12 cellular contexts compared by ENCODE assay signal in the genomic region with DNA sequence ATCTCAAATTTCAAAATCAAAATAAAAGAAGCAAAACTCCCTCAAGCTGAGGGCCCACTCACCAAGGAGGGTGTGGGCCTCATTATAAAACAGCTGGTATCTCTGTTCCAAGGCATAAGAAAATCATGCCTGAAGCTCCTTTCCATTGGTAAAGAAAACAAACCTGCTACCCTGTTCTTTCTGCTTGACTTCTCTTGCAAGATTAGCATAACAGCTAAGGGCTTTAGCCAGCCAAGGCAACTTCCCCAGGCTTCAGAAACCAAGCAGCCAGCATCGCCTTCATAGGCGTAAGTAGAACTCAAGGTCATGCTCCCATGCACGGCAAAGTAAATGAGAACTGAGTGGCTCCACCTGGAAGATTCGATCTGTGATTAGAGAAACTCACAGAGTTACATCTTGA. TPM values are rescaled to one million over a fixed set of nuclear protein-coding genes. Genes with fewer than 3 reads are reported as not detected.
DNase-seq lines count a peak whose midpoint lies in the region; ATAC-seq and TF ChIP-seq lines count a peak whose summit lies in the region.
"Had no signal": no experiment of that assay in that cellular context is flagged by ENCODE, and none has a peak within 500 bp of the region (broad histone marks: within the 10 kb centered on the region; RNA-seq: fewer than 3 reads in every experiment).

No MANE protein-coding gene starts in this region.

- H3K27me3 ChIP-seq in left ventricle myocardium inferior (ENCODE audit: low read depth) (no peaks in the 10 kb centered on the region), right atrium auricular region (no peaks in the 10 kb centered on the region), aorta (ENCODE audit: control insufficient read depth in 1 of 2, insufficient read depth in 2 of 2, low read length in 1 of 2) (no peaks in the 10 kb centered on the region), suprapubic skin (no peaks in the 10 kb centered on the region)

- WGBS in aorta, 2 donors, result 83 to 85% methylated on average over 4 of the region's 4 CpGs
- 75% methylated on average over 4 of the region's 4 CpGs for WGBS in suprapubic skin

- no peak for TF ChIP-seq EP300 in suprapubic skin (IDR thresholded peaks at IDR 0.05)

- ATAC-seq in aorta (ENCODE audit: low FRiP score) (no peak), GM18909 (IDR thresholded peaks at IDR 0.05; ENCODE audit: poor library complexity, unreplicated experiment) (no peak)

- H3K9me3 ChIP-seq in left ventricle myocardium inferior (replicated peaks), result no peaks in the 10 kb centered on the region
- H3K9me3 ChIP-seq in right atrium auricular region, result no peaks in the 10 kb centered on the region
- no peaks in the 10 kb centered on the region for H3K9me3 ChIP-seq in aorta (ENCODE audit: control insufficient read depth, low read length)
- H3K9me3 ChIP-seq in suprapubic skin, result no peaks in the 10 kb centered on the region
- H3K9me3 ChIP-seq: thoracic aorta had no signal

- no peak overlapping the region for H3K4me3 ChIP-seq in left ventricle myocardium inferior
- H3K4me3 ChIP-seq in right atrium auricular region, result no peak overlapping the region
- H3K4me3 ChIP-seq in aorta (ENCODE audit: low read length in 2 of 2), result no peak overlapping the region
- no peak overlapping the region for H3K4me3 ChIP-seq in suprapubic skin
- H3K4me3 ChIP-seq: thoracic aorta had no signal

- intact Hi-C loops in left ventricle myocardium inferior (cut with micrococcal nuclease), result no loop called here
- intact Hi-C loops in aorta (cut with DNase I), result no loop called here

- DNase-seq in left ventricle myocardium inferior, result no peak
- DNase-seq in right atrium auricular region (ENCODE audit: low spot score), result no peak
- peak; percentile 44 for DNase-seq in NCI-H69 (lab: John Stamatoyannopoulos, UW)
- DNase-seq in iris pigment epithelial cell (ENCODE audit: low read depth), result peak; percentile 20
- no peak for DNase-seq in aorta
- DNase-seq in activated CD4-positive, CD25-positive, alpha-beta regulatory T cell (lab: John Stamatoyannopoulos, UW), result no peak
- DNase-seq in suprapubic skin (ENCODE audit: low spot score in 2 of 2), result no peak
- DNase-seq: MV-4-11, NCI-H524 treated with DMSO at 0.1 percent for 48 hours had no signal

- TF ChIP-seq POLR2A in suprapubic skin (IDR thresholded peaks at IDR 0.05), result no peak

- H3K36me3 ChIP-seq in left ventricle myocardium inferior (no peaks in the 10 kb centered on the region), right atrium auricular region (no peaks in the 10 kb centered on the region), aorta (ENCODE audit: control insufficient read depth in 1 of 2, insufficient read depth in 2 of 2, low read length in 1 of 2) (no peaks in the 10 kb centered on the region), suprapubic skin (no peaks in the 10 kb centered on the region)
- H3K36me3 ChIP-seq: thoracic aorta had no signal

- peak overlapping the region; percentile 16 for H3K27ac ChIP-seq in left ventricle myocardium inferior (replicated peaks)
- H3K27ac ChIP-seq in right atrium auricular region, result no peak overlapping the region
- H3K27ac ChIP-seq in aorta (ENCODE audit: low read depth in 1 of 2, low read length in 2 of 2), result no peak overlapping the region
- H3K27ac ChIP-seq in suprapubic skin, result no peak overlapping the region
- H3K27ac ChIP-seq: thoracic aorta, VCaP had no signal

- no peak for TF ChIP-seq CTCF in left ventricle myocardium inferior (IDR thresholded peaks at IDR 0.05; ENCODE audit: borderline replicate concordance)
- no peak for TF ChIP-seq CTCF in right atrium auricular region (IDR thresholded peaks at IDR 0.05)
- no peak for TF ChIP-seq CTCF in suprapubic skin (IDR thresholded peaks at IDR 0.05)

- H3K4me1 ChIP-seq in left ventricle myocardium inferior (peaks cover 29% of the 10 kb centered on the region), right atrium auricular region (peaks cover 0 to 30% of the 10 kb centered on the region in 2 donors), aorta (ENCODE audit: control insufficient read depth in 1 of 2, insufficient read depth in 2 of 2, low read length in 2 of 2) (no peaks in the 10 kb centered on the region), suprapubic skin (peaks cover 33% of the 10 kb centered on the region)

RNA-seq across cellular contexts. Expression of a gene that starts 3.0 kb away (rescaled TPM):
- total RNA-seq in left ventricle myocardium inferior, result 3.8 TPM
- 1 to 10 TPM; 2.1 to 2.6 TPM for total RNA-seq in right atrium auricular region
- 1 to 10 TPM; 1.7 to 3.2 TPM for total RNA-seq in aorta
- polyA plus RNA-seq in aorta, result 1 to 10 TPM in 1 of 2 donors, under 1 TPM in 1; 0.13 to 2.3 TPM
- total RNA-seq in suprapubic skin, result under 1 TPM in 2 of 4 donors, not detected in 2; 0.26 to 0.59 TPM

Comparison
In these comparisons a context has a peak if more than half of its experiments do, and no peak if none do; other contexts are left out.
1. DNase-seq: peak in NCI-H69 (single experiment) and iris pigment epithelial cell (single experiment); none in left ventricle myocardium inferior (single experiment), right atrium auricular region (single experiment), aorta (0 of 2), activated CD4-positive, CD25-positive, alpha-beta regulatory T cell (0 of 4) and suprapubic skin (0 of 2).